ENCODE assay signal across 28 cellular contexts in genomic region chr2:1205853-1206252, GRCh38.
"Had no signal": no experiment of that assay in that cellular context is flagged by ENCODE, and none has a peak within 500 bp of the region (broad histone marks: within the 10 kb centered on the region; RNA-seq: fewer than 3 reads in every experiment).

No MANE protein-coding gene starts in this region.

- H3K4me3 ChIP-seq: colonic mucosa, coronary artery, dorsolateral prefrontal cortex, esophagus muscularis mucosa, esophagus squamous epithelium, gastrocnemius medialis, gastroesophageal sphincter, heart left ventricle, heart right ventricle had no signal

- ATAC-seq: effector memory CD8-positive, alpha-beta T cell; esophagus mucosa; foreskin keratinocyte; gastrocnemius medialis; gastroesophageal sphincter; heart left ventricle; heart right ventricle had no signal

- H3K36me3 ChIP-seq: colonic mucosa, esophagus muscularis mucosa, esophagus squamous epithelium, gastrocnemius medialis, gastroesophageal sphincter, heart left ventricle, heart right ventricle had no signal

- FAIRE-seq: colon, endometrium, endothelial cell of umbilical vein, frontal cortex had no signal

- DNase-seq: colonic mucosa; cortex of kidney; dermis blood vessel endothelial cell; dorsolateral prefrontal cortex; effector CD4-positive, alpha-beta T cell; effector CD8-positive, alpha-beta T cell; effector memory CD4-positive, alpha-beta T cell; effector memory CD8-positive, alpha-beta T cell; endodermal cell; erythroblast; esophagus squamous epithelium; foreskin fibroblast; foreskin keratinocyte; foreskin melanocyte; gastrocnemius medialis; glutamatergic neuron; head of caudate nucleus; heart left ventricle; heart right ventricle had no signal

- H3K27me3 ChIP-seq: colonic mucosa, esophagus muscularis mucosa, esophagus squamous epithelium, foreskin keratinocyte, gastrocnemius medialis, gastroesophageal sphincter, heart left ventricle had no signal

- H3K9me3 ChIP-seq: colonic mucosa, esophagus squamous epithelium, gastrocnemius medialis, gastroesophageal sphincter had no signal

- H3K4me1 ChIP-seq: colonic mucosa, esophagus muscularis mucosa, esophagus squamous epithelium, foreskin keratinocyte, gastrocnemius medialis, gastroesophageal sphincter, heart left ventricle, heart right ventricle had no signal

- H3K27ac ChIP-seq: colonic mucosa, coronary artery, dorsolateral prefrontal cortex, epithelial cell of prostate, esophagus muscularis mucosa, esophagus squamous epithelium, foreskin keratinocyte, gastrocnemius medialis, gastroesophageal sphincter, heart left ventricle, heart right ventricle had no signal
